In the genomic region with DNA sequence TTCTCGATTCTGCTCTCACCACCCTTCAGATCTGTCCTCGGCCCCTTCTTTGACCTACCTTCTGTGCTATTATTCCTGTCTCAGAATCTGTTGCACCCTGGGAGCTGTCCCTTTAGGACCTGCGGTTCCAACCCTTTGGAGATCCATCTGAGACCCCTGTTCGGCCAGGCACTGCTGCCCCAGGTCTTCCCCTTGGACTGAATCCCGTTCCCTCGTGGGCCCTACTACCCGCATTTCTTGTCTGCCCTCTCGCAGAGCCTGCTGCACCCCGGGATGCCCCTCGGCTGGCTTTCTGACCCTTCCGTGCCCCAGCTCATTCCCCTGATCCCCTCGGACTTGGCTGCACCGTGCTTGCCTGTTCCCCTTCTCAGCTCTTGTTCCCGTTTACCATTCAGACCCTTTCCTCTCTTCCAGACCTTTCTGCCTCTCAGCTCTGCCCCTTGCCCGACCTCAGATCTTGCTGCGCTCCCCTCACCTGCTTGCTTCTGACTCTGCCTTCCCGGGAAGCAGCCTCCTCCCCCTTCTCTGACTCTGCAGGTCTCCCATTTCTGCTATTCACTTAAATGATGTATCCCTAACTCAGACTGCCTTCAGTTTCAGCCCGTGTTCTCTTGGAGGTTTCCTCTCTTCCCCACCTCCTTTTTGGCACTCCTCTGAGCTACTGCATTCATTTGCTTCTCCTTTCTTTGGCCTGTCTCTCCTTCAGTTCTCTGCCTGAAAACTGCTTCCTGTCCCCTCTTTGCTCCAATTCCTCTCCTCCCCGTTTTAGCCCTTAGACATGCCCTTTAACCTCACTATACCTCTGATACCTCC, we compare ENCODE assay signal across 8 cellular contexts. TPM values are rescaled to one million over a fixed set of nuclear protein-coding genes. Genes with fewer than 3 reads are reported as not detected.
DNase-seq lines count a peak whose midpoint lies in the region; ATAC-seq and TF ChIP-seq lines count a peak whose summit lies in the region.

No MANE protein-coding gene starts in this region.

- ATAC-seq in gastroesophageal sphincter (no peak), GM18505 (IDR thresholded peaks at IDR 0.05; ENCODE audit: unreplicated experiment) (no peak), GM19395 (IDR thresholded peaks at IDR 0.05; ENCODE audit: unreplicated experiment) (no peak)

- 0 to 1% methylated on average over 18 to 19 of the region's 19 CpGs for WGBS in gastroesophageal sphincter (ENCODE audit: low coverage in 1 of 2), 2 donors

- H3K4me1 ChIP-seq in gastroesophageal sphincter (peaks cover 6 to 73% (median 27%) of the 10 kb centered on the region in 3 donors), skeletal muscle tissue (ENCODE audit: control insufficient read depth in 3 of 3, insufficient read depth in 3 of 3, low read length in 3 of 3) (peaks cover 46 to 53% (median 51%) of the 10 kb centered on the region in 3 donors)

- DNase-seq in stimulated activated CD4-positive, alpha-beta T cell treated with anti-CD3 and anti-CD28 coated beads, Interleukin-15, amount 100 ng/mL, for 24 hours: peak; percentile 22
- no peak for DNase-seq in stimulated activated CD4-positive, alpha-beta T cell treated with anti-CD3 and anti-CD28 coated beads, Interleukin-1b, Interleukin-23, amount 100 ng/mL, for 48 hours
- peak; percentile 59 for DNase-seq in RKO (ENCODE audit: low spot score)
- DNase-seq in pons (ENCODE audit: low spot score): no peak

- no peak for TF ChIP-seq CTCF in gastroesophageal sphincter (IDR thresholded peaks at IDR 0.05)

- H3K36me3 ChIP-seq in gastroesophageal sphincter (no peaks in the 10 kb centered on the region), skeletal muscle tissue (ENCODE audit: control insufficient read depth in 3 of 3, insufficient read depth in 3 of 3, low read length in 3 of 3) (no peaks in the 10 kb centered on the region)

- H3K4me3 ChIP-seq in gastroesophageal sphincter (peak overlapping the region; percentile 65 to 98), skeletal muscle tissue (ENCODE audit: low read length in 3 of 3) (peak overlapping the region; percentile 76 to 86 (median 77))

- H3K9ac ChIP-seq in skeletal muscle tissue (ENCODE audit: low read depth in 1 of 3, low read length in 3 of 3): peak overlapping the region; percentile 66 to 85 (median 71)

- TF ChIP-seq EP300 in gastroesophageal sphincter (IDR thresholded peaks at IDR 0.05): no peak

- TF ChIP-seq POLR2A in gastroesophageal sphincter (IDR thresholded peaks at IDR 0.05): no peak
- no peak for TF ChIP-seq POLR2A in GM18505 (IDR thresholded peaks at IDR 0.05; ENCODE audit: borderline replicate concordance, extremely low read depth, insufficient read depth, insufficient read length)

- H3K27me3 ChIP-seq in gastroesophageal sphincter (no peaks in the 10 kb centered on the region), skeletal muscle tissue (ENCODE audit: control insufficient read depth in 3 of 3, insufficient read depth in 3 of 3, low read length in 3 of 3) (no peaks in the 10 kb centered on the region)

- peak overlapping the region; percentile 93 to 100 (median 98) for H3K27ac ChIP-seq in gastroesophageal sphincter
- peak overlapping the region; percentile 96 for H3K27ac ChIP-seq in skeletal muscle tissue (ENCODE audit: low read depth, low read length)

- H3K9me3 ChIP-seq in gastroesophageal sphincter (no peaks in the 10 kb centered on the region), skeletal muscle tissue (ENCODE audit: control insufficient read depth in 3 of 3, low read length in 3 of 3) (no peaks in the 10 kb centered on the region)

RNA-seq across cellular contexts. Expression of a gene that starts 1.1 kb away (rescaled TPM):
- total RNA-seq in gastroesophageal sphincter (100 to 1,000 TPM in 1 of 4 donors, 10 to 100 TPM in 3; 42.9 to 109 (median 57.6) TPM), skeletal muscle tissue (30.3 TPM)

RNA-seq across cellular contexts. Expression of a gene that starts 11.3 kb away (rescaled TPM):
- total RNA-seq in gastroesophageal sphincter (10 to 100 TPM; 40.6 to 76.2 (median 66.5) TPM), skeletal muscle tissue (50.1 TPM)

Comparison
In these comparisons a context has a peak if more than half of its experiments do, and no peak if none do; other contexts are left out.
1. DNase-seq: peak in stimulated activated CD4-positive, alpha-beta T cell treated with anti-CD3 and anti-CD28 coated beads, Interleukin-15, amount 100 ng/mL, for 24 hours (single experiment) and RKO (single experiment); none in stimulated activated CD4-positive, alpha-beta T cell treated with anti-CD3 and anti-CD28 coated beads, Interleukin-1b, Interleukin-23, amount 100 ng/mL, for 48 hours (single experiment) and pons (single experiment).